Comparison of ENCODE assay signal across 29 cellular contexts in genomic region chr15:94667109-94667508, GRCh38.
DNase-seq lines count a peak whose midpoint lies in the region; ATAC-seq, FAIRE-seq and TF ChIP-seq lines count a peak whose summit lies in the region.
"Had no signal": no experiment of that assay in that cellular context is flagged by ENCODE, and none has a peak within 500 bp of the region (broad histone marks: within the 10 kb centered on the region; RNA-seq: fewer than 3 reads in every experiment).

No MANE protein-coding gene starts in this region.

- no peak for TF ChIP-seq CTCF in esophagus muscularis mucosa (IDR thresholded peaks at IDR 0.05)
- no peak for TF ChIP-seq CTCF in GM13976 (IDR thresholded peaks at IDR 0.05; ENCODE audit: borderline replicate concordance, control extremely low read depth, extremely low read depth, insufficient read depth, missing control alignments)
- TF ChIP-seq CTCF in chondrocyte (IDR thresholded peaks at IDR 0.05), result no peak

- H3K9ac ChIP-seq in neuronal stem cell (ENCODE audit: low read depth, low read length, poor library complexity), result no peak overlapping the region
- H3K9ac ChIP-seq: BLaER1 had no signal

- H2AK5ac ChIP-seq in neuronal stem cell (ENCODE audit: low read depth, low read length), result no peak overlapping the region

- H2BK120ac ChIP-seq in neuronal stem cell (ENCODE audit: low read depth, low read length), result no peak overlapping the region

- no peak overlapping the region for H3K4me3 Mint-ChIP-seq in stimulated activated naive CD8-positive, alpha-beta T cell treated with anti-CD3 and anti-CD28 coated beads, Interleukin-15, amount 100 ng/mL, for 72 hours
- no peak overlapping the region for H3K4me3 Mint-ChIP-seq in chondrocyte (ENCODE audit: unreplicated experiment)
- H3K4me3 Mint-ChIP-seq: CD4-positive, alpha-beta memory T cell; CD4-positive, CD25-positive, alpha-beta regulatory T cell; CD8-positive, alpha-beta memory T cell had no signal

- peak; percentile 90 for FAIRE-seq in urothelium cell line (lab: Jason Lieb, UNC)
- FAIRE-seq: A204.1, GM12878, GM12892, GM19239 had no signal

- H3K23ac ChIP-seq in neuronal stem cell (ENCODE audit: low read depth, low read length, poor library complexity), result no peak overlapping the region

- H2BK15ac ChIP-seq in neuronal stem cell (ENCODE audit: low read length), result no peak overlapping the region

- no peaks in the 10 kb centered on the region for H3K79me1 ChIP-seq in neuronal stem cell (ENCODE audit: low read depth, low read length)

- no peaks in the 10 kb centered on the region for H3K4me1 Mint-ChIP-seq in stimulated activated naive CD8-positive, alpha-beta T cell treated with anti-CD3 and anti-CD28 coated beads, Interleukin-15, amount 100 ng/mL, for 72 hours
- peaks cover 17% of the 10 kb centered on the region for H3K4me1 Mint-ChIP-seq in chondrocyte (ENCODE audit: low read depth)
- H3K4me1 Mint-ChIP-seq: CD14-positive monocyte; CD4-positive, alpha-beta memory T cell; CD4-positive, CD25-positive, alpha-beta regulatory T cell; CD8-positive, alpha-beta memory T cell had no signal

- no peaks in the 10 kb centered on the region for H3K9me3 Mint-ChIP-seq in stimulated activated naive CD8-positive, alpha-beta T cell treated with anti-CD3 and anti-CD28 coated beads, Interleukin-15, amount 100 ng/mL, for 72 hours
- no peaks in the 10 kb centered on the region for H3K9me3 Mint-ChIP-seq in chondrocyte (ENCODE audit: low read depth)
- H3K9me3 Mint-ChIP-seq: CD8-positive, alpha-beta memory T cell had no signal

- H2BK12ac ChIP-seq in neuronal stem cell (ENCODE audit: low read length), result peak overlapping the region; percentile 80

- no peak overlapping the region for H2BK5ac ChIP-seq in neuronal stem cell (ENCODE audit: low read length)

- no peak for DNase-seq in stimulated activated naive CD8-positive, alpha-beta T cell treated with anti-CD3 and anti-CD28 coated beads, Interleukin-15, amount 100 ng/mL, for 72 hours
- no peak for DNase-seq in stimulated activated naive CD8-positive, alpha-beta T cell treated with anti-CD3 and anti-CD28 coated beads, Interleukin-15, Interleukin-2, amounts not matched to agents 100 U/mL and 50 U/mL, for 24 hours
- DNase-seq in esophagus muscularis mucosa (ENCODE audit: extremely low spot score) (peak; percentile 86), neuronal stem cell (ENCODE audit: low spot score) (no peak), urothelium cell line (ENCODE audit: low spot score) (no peak), cardiac septum (ENCODE audit: low spot score) (no peak), GM13976 (ENCODE audit: low spot score) (no peak), chondrocyte (ENCODE audit: low spot score) (no peak)
- DNase-seq: 8988T; ACHN; BE2C; C1 segment of cervical spinal cord; CD4-positive, alpha-beta memory T cell; CD4-positive, CD25-positive, alpha-beta regulatory T cell; CD8-positive, alpha-beta memory T cell; COR-L47; DMS 273 treated with DMSO at 0.1 percent for 48 hours; DMS153; DMS53; DMS79; DND-41; EL; GDM1 had no signal

- in situ Hi-C loops in GM13976 (cut with MboI; ENCODE audit: low sequenced_read_pairs, unreplicated experiment), result no loop called here

- WGBS in esophagus muscularis mucosa, result 92% methylated on average over 5 of the region's 5 CpGs
- 100% methylated on average over 3 of the region's 5 CpGs; no CpG with 5 or more reads in 1 of the 2 donors for WGBS in neuronal stem cell (ENCODE audit: extremely low coverage in 2 of 2, insufficient read length in 2 of 2, insufficient replicate concordance in 1 of 2), 2 donors

- no peaks in the 10 kb centered on the region for H3K9me3 ChIP-seq in esophagus muscularis mucosa
- H3K9me3 ChIP-seq in neuronal stem cell (replicated peaks in 1 of 2; ENCODE audit: control insufficient read depth in 2 of 2, insufficient read depth in 1 of 2, low read depth in 1 of 2, low read length in 2 of 2), result no peaks in the 10 kb centered on the region
- H3K9me3 ChIP-seq: BE2C, BLaER1 had no signal

- H3K27ac ChIP-seq in esophagus muscularis mucosa (replicated peaks in 1 of 4), result no peak overlapping the region
- no peak overlapping the region for H3K27ac ChIP-seq in neuronal stem cell (replicated peaks; ENCODE audit: low read length)
- H3K27ac ChIP-seq: BLaER1 had no signal

- H3K36me3 ChIP-seq in esophagus muscularis mucosa (no peaks in the 10 kb centered on the region), neuronal stem cell (replicated peaks in 1 of 2; ENCODE audit: control insufficient read depth in 2 of 2, insufficient read depth in 2 of 2, low read length in 2 of 2) (no peaks in the 10 kb centered on the region)
- H3K36me3 ChIP-seq: BE2C, BLaER1 had no signal

- intact Hi-C loops in esophagus muscularis mucosa (cut with DNase I), result no loop called here
- intact Hi-C loops in cardiac septum (cut with DNase I), result no loop called here

- H4K91ac ChIP-seq in neuronal stem cell (ENCODE audit: low read depth, low read length, poor library complexity), result no peak overlapping the region

- no peak overlapping the region for H4K8ac ChIP-seq in neuronal stem cell (ENCODE audit: low read depth, low read length)

- H3K27ac Mint-ChIP-seq in stimulated activated naive CD8-positive, alpha-beta T cell treated with anti-CD3 and anti-CD28 coated beads, Interleukin-15, amount 100 ng/mL, for 72 hours, result no peak overlapping the region
- no peak overlapping the region for H3K27ac Mint-ChIP-seq in chondrocyte (ENCODE audit: unreplicated experiment)
- H3K27ac Mint-ChIP-seq: CD14-positive monocyte; CD4-positive, alpha-beta memory T cell; CD4-positive, CD25-positive, alpha-beta regulatory T cell had no signal

- TF ChIP-seq EP300 in esophagus muscularis mucosa (IDR thresholded peaks at IDR 0.05), result no peak

- H3K4me1 ChIP-seq in esophagus muscularis mucosa (peaks cover 0 to 20% (median 16%) of the 10 kb centered on the region in 4 donors), neuronal stem cell (ENCODE audit: control insufficient read depth in 2 of 2, insufficient read depth in 1 of 2, low read depth in 1 of 2, low read length in 2 of 2) (peaks cover 2 to 8% of the 10 kb centered on the region in 2 donors)
- H3K4me1 ChIP-seq: BE2C, BLaER1 had no signal

- no peak for TF ChIP-seq POLR2A in esophagus muscularis mucosa (IDR thresholded peaks at IDR 0.05; ENCODE audit: low read depth)

- no peak overlapping the region for H3K14ac ChIP-seq in neuronal stem cell (ENCODE audit: low read length)

- H3K4me2 ChIP-seq in neuronal stem cell (ENCODE audit: insufficient read depth, low read length, poor library complexity, severe bottlenecking), result no peak overlapping the region
- H3K4me2 ChIP-seq: BLaER1 had no signal

- H3K36me3 Mint-ChIP-seq in chondrocyte (ENCODE audit: low read depth), result no peaks in the 10 kb centered on the region
- H3K36me3 Mint-ChIP-seq: CD14-positive monocyte; CD4-positive, alpha-beta memory T cell; CD4-positive, CD25-positive, alpha-beta regulatory T cell; CD8-positive, alpha-beta memory T cell had no signal

- no peak overlapping the region for H3K4ac ChIP-seq in neuronal stem cell (ENCODE audit: low read length)

- peak overlapping the region; percentile 27 for H3K18ac ChIP-seq in neuronal stem cell (ENCODE audit: low read length)

- H3K4me3 ChIP-seq in esophagus muscularis mucosa (no peak overlapping the region), neuronal stem cell (ENCODE audit: low read length in 2 of 2) (no peak overlapping the region)
- H3K4me3 ChIP-seq: BLaER1, GM12878 had no signal

- no peak overlapping the region for H2AFZ ChIP-seq in neuronal stem cell (ENCODE audit: low read length)

- H3K27me3 Mint-ChIP-seq in stimulated activated naive CD8-positive, alpha-beta T cell treated with anti-CD3 and anti-CD28 coated beads, Interleukin-15, amount 100 ng/mL, for 72 hours, result peaks cover 31% of the 10 kb centered on the region
- peaks cover 16% of the 10 kb centered on the region for H3K27me3 Mint-ChIP-seq in chondrocyte (ENCODE audit: low read depth)

- H3K27me3 ChIP-seq in esophagus muscularis mucosa, result no peaks in the 10 kb centered on the region
- no peaks in the 10 kb centered on the region for H3K27me3 ChIP-seq in neuronal stem cell (ENCODE audit: control insufficient read depth in 3 of 3, insufficient read depth in 3 of 3, low read depth in 1 of 3, low read length in 3 of 3)
- H3K27me3 ChIP-seq: BLaER1 had no signal

- ATAC-seq in stimulated activated naive CD8-positive, alpha-beta T cell treated with anti-CD3 and anti-CD28 coated beads, Interleukin-15, amount 100 ng/mL, for 72 hours, result peak; percentile 15
- no peak for ATAC-seq in stimulated activated naive CD8-positive, alpha-beta T cell treated with anti-CD3 and anti-CD28 coated beads, Interleukin-15, Interleukin-2, amounts not matched to agents 100 U/mL and 50 U/mL, for 24 hours
- ATAC-seq: GM12878 had no signal
